1 cellular context compared by ENCODE assay signal in genomic region chr3:108088697-108089096, GRCh38.
TF ChIP-seq lines count a peak whose summit lies in the region.

No MANE protein-coding gene starts in this region.

TF ChIP-seq in GM12878, 131 proteins besides CTCF, POLR2A, EP300 and RAD21 (continued from another document):
- TF ChIP-seq CEBPZ (IDR thresholded peaks at IDR 0.05; ENCODE audit: low read depth, low read length) (no peak), SIN3A (IDR thresholded peaks at IDR 0.05; ENCODE audit: low read depth, low read length) (no peak), RCOR1 (conservative IDR thresholded peaks at IDR 0.05; ENCODE audit: low read depth, low read length) (0 out of 2 replicates have a peak, but pooled peaks have one; percentile 30)
